Comparison of ENCODE assay signal across 2 cellular contexts in genomic region chr2:196103626-196104025, GRCh38.
A peak's percentile ranks its signal among the peaks of the same experiment; 100 is the strongest.
TF ChIP-seq lines count a peak whose summit lies in the region.

No MANE protein-coding gene starts in this region.

TF ChIP-seq in GM12891, 5 proteins besides CTCF, POLR2A, EP300 and RAD21:
- TF ChIP-seq POU2F2 (IDR thresholded peaks at IDR 0.05; ENCODE audit: low read depth, low read length) (no peak), TAF1 (IDR thresholded peaks at IDR 0.05; ENCODE audit: low read depth, low read length) (no peak), SPI1 (IDR thresholded peaks at IDR 0.05; ENCODE audit: low read depth, low read length) (no peak), POLR2AphosphoS5 (IDR thresholded peaks at IDR 0.05; ENCODE audit: low read depth, low read length) (no peak), PAX5 (IDR thresholded peaks at IDR 0.05; ENCODE audit: insufficient read depth, low read length, severe bottlenecking) (no peak)

TF ChIP-seq in GM12878, 131 proteins besides CTCF, POLR2A, EP300 and RAD21:
- TF ChIP-seq SP1 (IDR thresholded peaks at IDR 0.05; ENCODE audit: low read depth, low read length) (no peak), ATF7 (IDR thresholded peaks at IDR 0.05; ENCODE audit: low read depth) (peak; percentile 59)
